Comparison of ENCODE assay signal across 8 cellular contexts in the genomic region with DNA sequence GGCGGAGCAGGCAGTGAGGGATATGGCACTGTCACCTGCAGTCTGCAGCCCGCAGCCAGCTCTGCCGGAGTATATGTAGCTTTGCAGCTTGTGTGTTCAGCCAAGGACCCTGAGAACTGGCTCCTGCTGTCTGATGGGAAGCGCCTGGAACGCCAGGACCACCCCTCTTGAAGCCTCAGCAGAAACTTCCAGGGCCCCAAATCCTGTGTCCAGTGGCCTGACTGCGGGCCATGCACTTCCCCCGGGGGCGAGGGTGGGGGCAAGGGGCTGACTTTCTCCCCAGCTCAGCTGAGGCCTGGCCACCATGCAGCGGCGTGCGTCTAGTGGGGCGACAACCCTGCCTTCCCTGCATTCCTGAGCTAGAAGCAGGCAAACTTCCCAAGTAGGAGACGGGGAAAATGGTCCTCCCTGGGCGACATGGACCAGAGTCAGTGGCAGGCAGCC. TPM values are rescaled to one million over a fixed set of nuclear protein-coding genes. Genes with fewer than 3 reads are reported as not detected.
DNase-seq lines count a peak whose midpoint lies in the region; ATAC-seq, FAIRE-seq and TF ChIP-seq lines count a peak whose summit lies in the region.

No MANE protein-coding gene starts in this region.

- H3K4me3 ChIP-seq in AG09309 (ENCODE audit: control insufficient read depth, low read depth, low read length), result peak overlapping the region; percentile 75

- no peak for FAIRE-seq in RCC 7860 (lab: Jason Lieb, UNC)

- H3K27me3 Mint-ChIP-seq in naive B cell, result no peaks in the 10 kb centered on the region

- H3K36me3 Mint-ChIP-seq in naive B cell, result no peaks in the 10 kb centered on the region

- no peaks in the 10 kb centered on the region for H3K9me3 Mint-ChIP-seq in naive B cell

- peak overlapping the region; percentile 75 to 93 (median 88) for H3K4me3 Mint-ChIP-seq in naive B cell

- H3K4me1 Mint-ChIP-seq in naive B cell, result peaks cover 42 to 63% (median 62%) of the 10 kb centered on the region in 3 donors

- peak overlapping the region; percentile 54 to 98 (median 70) for H3K27ac Mint-ChIP-seq in naive B cell

- TF ChIP-seq CTCF in AG09309 (IDR thresholded peaks at IDR 0.05; ENCODE audit: control insufficient read depth, insufficient read depth, low read depth, low read length, missing control alignments), result no peak

- no peaks in the 10 kb centered on the region for H3K9me3 ChIP-seq in KOPT-K1 (ENCODE audit: insufficient read depth, low read length, poor library complexity, severe bottlenecking)

- H3K27ac ChIP-seq in KOPT-K1 (ENCODE audit: low read depth, low read length, poor library complexity, severe bottlenecking) (peak overlapping the region; percentile 91), cingulate gyrus (ENCODE audit: low read depth, low read length) (peak overlapping the region; percentile 79)

- no peak for ATAC-seq in naive B cell (ENCODE audit: low read depth in 2 of 2)

- peaks cover 47% of the 10 kb centered on the region for H3K36me3 ChIP-seq in KOPT-K1 (ENCODE audit: insufficient read depth, low read length)

- DNase-seq in AG09309 (ENCODE audit: low read depth), result no peak
- no peak for DNase-seq in naive B cell
- DNase-seq in RCC 7860 (ENCODE audit: low spot score), result no peak
- DNase-seq in NCI-H1694 treated with DMSO at 0.1 percent for 48 hours (lab: John Stamatoyannopoulos, UW), result no peak
- no peak for DNase-seq in effector CD8-positive, alpha-beta T cell (lab: John Stamatoyannopoulos, UW)
- no peak for DNase-seq in NCI-H345 (lab: John Stamatoyannopoulos, UW)

RNA-seq across cellular contexts. Expression of gene PISD, which starts 32.3 kb away (rescaled TPM):
- polyA plus RNA-seq in naive B cell (ENCODE audit: low read depth in 6 of 6), result 10 to 100 TPM; 14.9 to 23.1 (median 18.9) TPM
